20 cellular contexts compared by ENCODE assay signal in the genomic region with DNA sequence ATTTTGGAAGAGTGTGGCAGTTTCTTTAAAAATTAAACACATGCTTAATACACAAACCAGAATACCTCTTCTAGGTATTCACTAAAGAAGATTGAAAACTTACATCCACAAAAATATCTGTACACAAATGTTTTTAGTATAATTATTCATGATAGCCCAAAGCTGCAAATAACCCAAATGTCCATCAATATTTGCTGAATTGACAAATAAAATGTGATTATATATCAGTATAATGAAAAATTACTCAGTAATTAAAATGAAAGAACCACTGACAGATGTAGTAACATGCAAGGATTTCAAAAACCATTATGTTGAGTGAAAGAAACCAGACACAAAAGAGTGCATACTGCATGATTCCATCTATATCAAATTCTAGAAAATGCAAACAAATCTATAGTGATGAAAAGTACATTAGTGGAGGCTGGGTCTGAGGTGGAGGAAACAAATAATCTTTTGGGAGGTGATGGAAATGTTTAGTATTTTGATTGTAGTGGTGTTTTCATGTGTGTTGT.
DNase-seq lines count a peak whose midpoint lies in the region; ATAC-seq, FAIRE-seq and TF ChIP-seq lines count a peak whose summit lies in the region.
"Had no signal": no experiment of that assay in that cellular context is flagged by ENCODE, and none has a peak within 500 bp of the region (broad histone marks: within the 10 kb centered on the region; RNA-seq: fewer than 3 reads in every experiment).

No MANE protein-coding gene starts in this region.

- DNase-seq in HepG2 (ENCODE audit: low spot score) (no peak), right lobe of liver (no peak), SK-N-DZ (ENCODE audit: low spot score) (peak; percentile 9), K562 (ENCODE audit: extremely low read depth in 1 of 4, low spot score in 3 of 4) (no peak), foreskin keratinocyte (no peak), thyroid gland (no peak), BE2C (no peak)
- DNase-seq: 8988T; Caco-2; CD4-positive, CD25-positive, alpha-beta regulatory T cell; CD8-positive, alpha-beta T cell; DMS153; DND-41; GOT3; H7; HCEC 1CT had no signal

- H3K36me3 ChIP-seq in HepG2 (replicated peaks in 1 of 2; ENCODE audit: control insufficient read depth in 1 of 2, insufficient read depth in 2 of 2, low read length in 2 of 2) (no peaks in the 10 kb centered on the region), right lobe of liver (no peaks in the 10 kb centered on the region), K562 (ENCODE audit: control insufficient read depth, insufficient read depth, low read length) (no peaks in the 10 kb centered on the region), thyroid gland (no peaks in the 10 kb centered on the region), BE2C (no peaks in the 10 kb centered on the region)
- H3K36me3 ChIP-seq: BLaER1 had no signal

- in situ Hi-C loops in HepG2 (cut with HindIII; ENCODE audit: extremely low pct_ligation_motif_present, low pct_unique_long_range_greater_than_20kb) = no loop called here
- in situ Hi-C loops in K562 (cut with MboI) = no loop called here

- FAIRE-seq in HepG2 (lab: Jason Lieb, UNC) (no peak), K562 (lab: Jason Lieb, UNC) (peak; percentile 81)
- FAIRE-seq: G401.6, GM12892 had no signal

- no peaks in the 10 kb centered on the region for H3K9me1 ChIP-seq in K562 (ENCODE audit: control insufficient read depth, insufficient read depth, low read length)

- TF ChIP-seq RAD21 in HepG2 (CRISPR knock-in tag; IDR thresholded peaks at IDR 0.05) (no peak), K562 (CRISPR knock-in tag; conservative IDR thresholded peaks at IDR 0.05 in 1 of 2, IDR thresholded peaks at IDR 0.05 in 1 of 2) (no peak)

- H3K4me2 ChIP-seq in HepG2 (ENCODE audit: low read depth, low read length) (no peak overlapping the region), K562 (ENCODE audit: insufficient read depth, low read length) (no peak overlapping the region)
- H3K4me2 ChIP-seq: BLaER1 had no signal

- H3K79me2 ChIP-seq in HepG2 (ENCODE audit: insufficient read depth, low read length) (no peaks in the 10 kb centered on the region), K562 (ENCODE audit: control insufficient read depth, insufficient read depth, low read length) (no peaks in the 10 kb centered on the region)

- BruUV-seq in HepG2 (replicated peaks; lab: Mats Ljungman, UMichigan) (no TSS peak), K562 (replicated peaks; lab: Mats Ljungman, UMichigan) (no TSS peak)

- H3K9ac ChIP-seq in HepG2 (ENCODE audit: insufficient read depth, low read depth, low read length) (no peak overlapping the region), K562 (ENCODE audit: insufficient read depth in 1 of 2, low read depth in 2 of 2, low read length in 2 of 2) (no peak overlapping the region)
- H3K9ac ChIP-seq: BLaER1 had no signal

- POLR2A ChIA-PET in HepG2 (lab: Yijun Ruan, JAX) (no interaction called here), K562 (lab: Yijun Ruan, JAX) (no interaction called here)

- H3K4me3 ChIP-seq in HepG2 (replicated peaks in 1 of 3; ENCODE audit: insufficient read depth in 1 of 3, low read depth in 2 of 3, low read length in 3 of 3) (no peak overlapping the region), right lobe of liver (no peak overlapping the region), K562 (no peak overlapping the region), thyroid gland (replicated peaks in 1 of 3) (no peak overlapping the region), BE2C (ENCODE audit: low read depth, low read length) (no peak overlapping the region)
- H3K4me3 ChIP-seq: BLaER1 had no signal

- H3K27ac ChIP-seq in HepG2 (ENCODE audit: extremely low read length, insufficient read depth, low read length) (no peak overlapping the region), right lobe of liver (no peak overlapping the region), K562 (ENCODE audit: extremely low read depth, low read depth, low read length) (no peak overlapping the region), foreskin keratinocyte (no peak overlapping the region), thyroid gland (no peak overlapping the region)
- H3K27ac ChIP-seq: BLaER1, C4-2B had no signal

- no peak for TF ChIP-seq CTCF in HepG2 (CRISPR knock-in tag; IDR thresholded peaks at IDR 0.05)
- TF ChIP-seq CTCF in right lobe of liver (IDR thresholded peaks at IDR 0.05) = no peak
- no peak for TF ChIP-seq CTCF in K562 (IDR thresholded peaks at IDR 0.05 in 2 of 3, conservative IDR thresholded peaks at IDR 0.05 in 1 of 3; ENCODE audit: insufficient read depth in 2 of 3, low read depth in 1 of 3, low read length in 3 of 3)
- no peak for TF ChIP-seq CTCF in foreskin keratinocyte (conservative IDR thresholded peaks at IDR 0.05)
- TF ChIP-seq CTCF in thyroid gland (IDR thresholded peaks at IDR 0.05) = no peak
- TF ChIP-seq CTCF in BE2C (IDR thresholded peaks at IDR 0.05; ENCODE audit: low read depth, low read length) = no peak

- H3K4me1 ChIP-seq in HepG2 (ENCODE audit: insufficient read depth, low read length) = no peaks in the 10 kb centered on the region
- H3K4me1 ChIP-seq in right lobe of liver = no peaks in the 10 kb centered on the region
- no peaks in the 10 kb centered on the region for H3K4me1 ChIP-seq in K562 (replicated peaks in 1 of 2; ENCODE audit: control insufficient read depth in 2 of 2, insufficient read depth in 2 of 2, low read length in 2 of 2)
- H3K4me1 ChIP-seq in foreskin keratinocyte = no peaks in the 10 kb centered on the region
- no peaks in the 10 kb centered on the region for H3K4me1 ChIP-seq in thyroid gland
- no peaks in the 10 kb centered on the region for H3K4me1 ChIP-seq in BE2C
- H3K4me1 ChIP-seq: BLaER1, Caco-2 had no signal

- TF ChIP-seq EP300 in HepG2 (IDR thresholded peaks at IDR 0.05; ENCODE audit: low read depth in 2 of 2, low read length in 2 of 2) (no peak), HepG2 (CRISPR knock-in tag; IDR thresholded peaks at IDR 0.05; ENCODE audit: borderline replicate concordance) (no peak), K562 (IDR thresholded peaks at IDR 0.05; ENCODE audit: low read length) (no peak)

- ATAC-seq in HepG2 = no peak
- ATAC-seq in right lobe of liver = no peak
- no peak for ATAC-seq in K562
- ATAC-seq in foreskin keratinocyte = no peak
- ATAC-seq: CD8-positive, alpha-beta T cell had no signal

- H3K27me3 ChIP-seq in HepG2 (ENCODE audit: control insufficient read depth in 1 of 2, insufficient read depth in 2 of 2, low read length in 2 of 2) = peaks cover 0 to 7% of the 10 kb centered on the region in 2 experiments; a peak in 2 of 5 replicates
- H3K27me3 ChIP-seq in right lobe of liver = no peaks in the 10 kb centered on the region
- H3K27me3 ChIP-seq in K562 (ENCODE audit: control insufficient read depth in 2 of 2, insufficient read depth in 2 of 2, low read length in 2 of 2) = 0 out of 5 replicates have a peak, but pooled peaks cover 0 to 2% of the 10 kb centered on the region in 2 experiments
- peaks cover 11% of the 10 kb centered on the region for H3K27me3 ChIP-seq in foreskin keratinocyte
- no peaks in the 10 kb centered on the region for H3K27me3 ChIP-seq in thyroid gland
- no peaks in the 10 kb centered on the region for H3K27me3 ChIP-seq in BE2C
- H3K27me3 ChIP-seq: BLaER1 had no signal

- CTCF ChIA-PET in HepG2 (lab: Yijun Ruan, JAX; ENCODE audit: low intra/inter-chr PET ratio, low total read pairs) = no interaction called here
- CTCF ChIA-PET in K562 (lab: Yijun Ruan, JAX; ENCODE audit: low intra/inter-chr PET ratio) = interaction anchor here (0.6 kb wide), 1 partner anchor 451 kb away, joined by 3 read pairs; no protein-coding TSS in a partner anchor

- H4K20me1 ChIP-seq in HepG2 (ENCODE audit: insufficient read depth, low read length) (no peaks in the 10 kb centered on the region), K562 (replicated peaks; ENCODE audit: control insufficient read depth, insufficient read depth, low read length) (no peaks in the 10 kb centered on the region)
- H4K20me1 ChIP-seq: BLaER1 had no signal

- no peaks in the 10 kb centered on the region for H3K9me3 ChIP-seq in HepG2 (ENCODE audit: low read length)
- no peaks in the 10 kb centered on the region for H3K9me3 ChIP-seq in right lobe of liver
- H3K9me3 ChIP-seq in K562 (replicated peaks; ENCODE audit: control insufficient read depth, insufficient read depth, low read depth, low read length) = no peaks in the 10 kb centered on the region
- no peaks in the 10 kb centered on the region for H3K9me3 ChIP-seq in thyroid gland
- H3K9me3 ChIP-seq in BE2C = no peaks in the 10 kb centered on the region

- intact Hi-C loops in HepG2 (cut with micrococcal nuclease; ENCODE audit: unreplicated experiment) (no loop called here), right lobe of liver (cut with DNase I) (no loop called here), K562 (cut with micrococcal nuclease) (no loop called here), thyroid gland (cut with DNase I) (no loop called here)

- H2AFZ ChIP-seq in HepG2 (ENCODE audit: low read length) = no peak overlapping the region
- no peak overlapping the region for H2AFZ ChIP-seq in K562 (ENCODE audit: low read depth, low read length)

- TF ChIP-seq POLR2A in HepG2 (IDR thresholded peaks at IDR 0.05; ENCODE audit: insufficient read depth in 1 of 2, low read depth in 2 of 2, low read length in 2 of 2) (no peak), right lobe of liver (IDR thresholded peaks at IDR 0.05) (no peak), K562 (conservative IDR thresholded peaks at IDR 0.05) (no peak), thyroid gland (IDR thresholded peaks at IDR 0.05) (no peak)

TF ChIP-seq in HepG2, 621 proteins besides CTCF, POLR2A, EP300 and RAD21:
- TF ChIP-seq MAFK (conservative IDR thresholded peaks at IDR 0.05 in 1 of 2, IDR thresholded peaks at IDR 0.05 in 1 of 2; ENCODE audit: low read length in 2 of 2) (peak; percentile 92 to 96), ZNF326 (CRISPR knock-in tag; IDR thresholded peaks at IDR 0.05; ENCODE audit: borderline replicate concordance) (no peak), MAFF (IDR thresholded peaks at IDR 0.05; ENCODE audit: low read depth, low read length) (peak; percentile 96)

TF ChIP-seq in K562, 482 proteins besides CTCF, POLR2A, EP300 and RAD21 (continues in another document):
- TF ChIP-seq TBL1XR1 (IDR thresholded peaks at IDR 0.05; ENCODE audit: low read length in 2 of 2) (no peak), MAFF (IDR thresholded peaks at IDR 0.05; ENCODE audit: low read length) (peak; percentile 88)
- TF ChIP-seq, protein P1, sequence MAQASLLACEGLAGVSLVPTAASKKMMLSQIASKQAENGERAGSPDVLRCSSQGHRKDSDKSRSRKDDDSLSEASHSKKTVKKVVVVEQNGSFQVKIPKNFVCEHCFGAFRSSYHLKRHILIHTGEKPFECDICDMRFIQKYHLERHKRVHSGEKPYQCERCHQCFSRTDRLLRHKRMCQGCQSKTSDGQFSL (CRISPR knock-in tag; IDR thresholded peaks at IDR 0.05) = no peak
- TF ChIP-seq, protein P1 (tag; IDR thresholded peaks at IDR 0.05) = no peak
